28 cellular contexts compared by ENCODE assay signal in the genomic region with DNA sequence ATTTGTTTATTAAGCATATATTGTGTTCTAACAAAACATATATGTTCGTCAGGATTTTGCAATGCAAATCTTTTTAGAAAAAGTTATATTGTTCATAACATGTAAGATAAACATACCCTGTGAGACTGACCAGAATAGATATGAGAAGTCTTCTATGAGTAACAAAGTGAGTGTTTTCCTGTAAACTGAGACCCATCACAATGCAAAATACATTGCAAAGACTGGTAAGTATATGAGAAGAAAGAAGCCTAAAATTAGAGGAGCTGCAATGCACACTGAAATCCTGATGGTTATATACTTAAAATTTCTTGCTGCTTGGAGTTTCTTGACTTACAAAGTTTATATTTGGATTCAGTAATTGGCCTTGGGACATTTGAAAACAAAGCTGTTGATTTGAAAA. TPM values are rescaled to one million over a fixed set of nuclear protein-coding genes. Genes with fewer than 3 reads are reported as not detected.
DNase-seq lines count a peak whose midpoint lies in the region; ATAC-seq and TF ChIP-seq lines count a peak whose summit lies in the region.
"Had no signal": no experiment of that assay in that cellular context is flagged by ENCODE, and none has a peak within 500 bp of the region (broad histone marks: within the 10 kb centered on the region; RNA-seq: fewer than 3 reads in every experiment).

No MANE protein-coding gene starts in this region.

- H3K56ac ChIP-seq in IMR-90 (ENCODE audit: extremely low read depth, insufficient read depth, low read length) = no peak overlapping the region

- no peak overlapping the region for H2AK9ac ChIP-seq in IMR-90 (replicated peaks; ENCODE audit: low read depth, low read length, poor library complexity)

- CTCF ChIA-PET in IMR-90 (lab: Yijun Ruan, JAX) = no interaction called here
- CTCF ChIA-PET in activated CD8-positive, alpha-beta T cell treated with anti-CD3 and anti-CD28 coated beads for 36 hours (lab: Charles Lee) = no interaction called here

- dilution Hi-C loops in IMR-90 (cut with HindIII; ENCODE audit: low sequenced_read_pairs, unreplicated experiment) = no loop called here

- no peak overlapping the region for H3K27ac Mint-ChIP-seq in activated CD8-positive, alpha-beta T cell treated with anti-CD3 and anti-CD28 coated beads for 36 hours
- H3K27ac Mint-ChIP-seq: activated naive CD4-positive, alpha-beta T cell treated with anti-CD3 and anti-CD28 coated beads, Interleukin-2, amount 50 U/mL, for 24 hours; CD4-positive, alpha-beta T cell; GM23338 had no signal

- no peak overlapping the region for H4K5ac ChIP-seq in IMR-90 (ENCODE audit: low read depth, low read length)

- H2AFZ ChIP-seq in IMR-90 (replicated peaks; ENCODE audit: low read length, poor library complexity) = no peak overlapping the region
- H2AFZ ChIP-seq: GM23338 had no signal

- TF ChIP-seq CTCF in IMR-90 (conservative IDR thresholded peaks at IDR 0.05; ENCODE audit: low read depth, low read length) (no peak), epithelial cell of proximal tubule (conservative IDR thresholded peaks at IDR 0.05; ENCODE audit: low read depth, low read length) (no peak)
- TF ChIP-seq CTCF in activated CD8-positive, alpha-beta T cell treated with anti-CD3 and anti-CD28 coated beads for 36 hours (IDR thresholded peaks at IDR 0.05) = no peak

- peaks cover 31% of the 10 kb centered on the region for H3K27me3 Mint-ChIP-seq in activated CD8-positive, alpha-beta T cell treated with anti-CD3 and anti-CD28 coated beads for 36 hours

- H2AK5ac ChIP-seq in IMR-90 (ENCODE audit: low read depth, low read length) = no peak overlapping the region

- H3K23ac ChIP-seq in IMR-90 (ENCODE audit: low read depth, low read length) = no peak overlapping the region

- TF ChIP-seq POLR2A in IMR-90 (IDR thresholded peaks at IDR 0.05; ENCODE audit: low read depth, low read length) = no peak

- H3K79me1 ChIP-seq in IMR-90 (ENCODE audit: low read depth in 1 of 2, low read length in 2 of 2) = peaks cover 2 to 14% of the 10 kb centered on the region in 2 experiments; a peak in 3 of 4 replicates

- no peak overlapping the region for H3K4me3 Mint-ChIP-seq in activated CD8-positive, alpha-beta T cell treated with anti-CD3 and anti-CD28 coated beads for 36 hours
- H3K4me3 Mint-ChIP-seq: activated naive CD4-positive, alpha-beta T cell treated with anti-CD3 and anti-CD28 coated beads, Interleukin-2, amount 50 U/mL, for 24 hours; CD4-positive, alpha-beta T cell; GM23338 had no signal

- peaks cover 2% of the 10 kb centered on the region for H3K4me1 Mint-ChIP-seq in activated CD8-positive, alpha-beta T cell treated with anti-CD3 and anti-CD28 coated beads for 36 hours (ENCODE audit: low read depth)
- H3K4me1 Mint-ChIP-seq: activated naive CD4-positive, alpha-beta T cell treated with anti-CD3 and anti-CD28 coated beads, Interleukin-2, amount 50 U/mL, for 24 hours had no signal

- no peak overlapping the region for H2BK15ac ChIP-seq in IMR-90 (ENCODE audit: low read depth, low read length)

- no peak for ATAC-seq in IMR-90 (ENCODE audit: low read depth)
- ATAC-seq in GM18498 (IDR thresholded peaks at IDR 0.05; ENCODE audit: unreplicated experiment) = no peak
- no peak for ATAC-seq in activated CD8-positive, alpha-beta T cell treated with anti-CD3 and anti-CD28 coated beads for 36 hours
- ATAC-seq: GM23338 had no signal

- H3K27me3 ChIP-seq in IMR-90 (ENCODE audit: control insufficient read depth, insufficient read depth, low read length) = no peaks in the 10 kb centered on the region
- H3K27me3 ChIP-seq: ascending aorta had no signal

- intact Hi-C loops in IMR-90 (cut with micrococcal nuclease) = no loop called here
- intact Hi-C loops in activated CD8-positive, alpha-beta T cell treated with anti-CD3 and anti-CD28 coated beads for 36 hours (cut with micrococcal nuclease) = no loop called here

- no peak overlapping the region for H4K8ac ChIP-seq in IMR-90 (ENCODE audit: low read depth in 2 of 2, low read length in 2 of 2)

- peaks cover 4% of the 10 kb centered on the region; the same call in 1 of the 2 replicates for H3K4me1 ChIP-seq in IMR-90 (ENCODE audit: control insufficient read depth, insufficient read depth, low read length)
- H3K4me1 ChIP-seq: prostate gland had no signal

- H3K4me2 ChIP-seq in IMR-90 (ENCODE audit: low read depth, low read length) = peak overlapping the region; percentile 72
- H3K4me2 ChIP-seq: GM23338 had no signal

- no peaks in the 10 kb centered on the region for H3K36me3 Mint-ChIP-seq in activated CD8-positive, alpha-beta T cell treated with anti-CD3 and anti-CD28 coated beads for 36 hours (ENCODE audit: low read depth)
- H3K36me3 Mint-ChIP-seq: activated naive CD4-positive, alpha-beta T cell treated with anti-CD3 and anti-CD28 coated beads, Interleukin-2, amount 50 U/mL, for 24 hours had no signal

- peaks cover 6% of the 10 kb centered on the region; the same call in 1 of the 2 replicates for H3K36me3 ChIP-seq in IMR-90 (ENCODE audit: control insufficient read depth, insufficient read depth, low read length)
- H3K36me3 ChIP-seq: ascending aorta, esophagus muscularis mucosa, prostate gland had no signal

- H3K4me3 ChIP-seq in IMR-90 (ENCODE audit: insufficient read depth, low read depth, low read length) (no peak overlapping the region), epithelial cell of proximal tubule (ENCODE audit: low read depth, low read length) (peak overlapping the region; percentile 91)
- H3K4me3 ChIP-seq: ascending aorta, esophagus muscularis mucosa, GM23338, lung, prostate gland, skin epidermis had no signal

- in situ Hi-C loops in IMR-90 (cut with MboI; ENCODE audit: low sequenced_read_pairs) = loop anchor here (25.0 kb wide), 1 partner anchor 943 kb away; no protein-coding TSS in a partner anchor

- H3K27ac ChIP-seq in IMR-90 (ENCODE audit: insufficient read depth, low read length) = no peak overlapping the region
- H3K27ac ChIP-seq: ascending aorta, esophagus muscularis mucosa, prostate gland, skin epidermis, WERI-Rb-1 had no signal

- H3K9me3 Mint-ChIP-seq in activated CD8-positive, alpha-beta T cell treated with anti-CD3 and anti-CD28 coated beads for 36 hours = no peaks in the 10 kb centered on the region
- H3K9me3 Mint-ChIP-seq: activated naive CD4-positive, alpha-beta T cell treated with anti-CD3 and anti-CD28 coated beads, Interleukin-2, amount 50 U/mL, for 24 hours; CD4-positive, alpha-beta T cell; GM23338 had no signal

- H3K4ac ChIP-seq in IMR-90 (ENCODE audit: low read depth, low read length) = no peak overlapping the region

- no peak overlapping the region for H2BK20ac ChIP-seq in IMR-90 (ENCODE audit: low read depth, low read length)

- peaks cover 10% of the 10 kb centered on the region; the same call in 1 of the 2 replicates for H4K20me1 ChIP-seq in IMR-90 (ENCODE audit: insufficient read depth, low read length)

- no peak overlapping the region for H2BK120ac ChIP-seq in IMR-90 (ENCODE audit: low read depth, low read length)

- WGBS in IMR-90 (ENCODE audit: extremely low coverage in 2 of 2, insufficient read length in 1 of 2), 2 experiments = no CpG with 5 or more reads among the region's 1 CpG

- BruUV-seq in IMR-90 (replicated peaks; lab: Mats Ljungman, UMichigan) = no TSS peak

- H2BK5ac ChIP-seq in IMR-90 (ENCODE audit: low read depth, low read length, poor library complexity, severe bottlenecking) = peak overlapping the region; percentile 75

- H3K9ac ChIP-seq in IMR-90 (ENCODE audit: low read depth, low read length) = no peak overlapping the region

- TF ChIP-seq RAD21 in IMR-90 (IDR thresholded peaks at IDR 0.05; ENCODE audit: low read length) = no peak

- DNase-seq in IMR-90 = peak; percentile 68
- peak; percentile 57 for DNase-seq in amniotic epithelial cell (ENCODE audit: low read depth)
- no peak for DNase-seq in epithelial cell of proximal tubule (ENCODE audit: low read depth)
- peak; percentile 62 for DNase-seq in renal cortical epithelial cell (ENCODE audit: low read depth)
- no peak for DNase-seq in 8988T
- no peak for DNase-seq in NCI-H1105 (lab: John Stamatoyannopoulos, UW)
- DNase-seq in activated CD8-positive, alpha-beta T cell treated with anti-CD3 and anti-CD28 coated beads for 36 hours = no peak
- DNase-seq: activated CD8-positive, alpha-beta memory T cell treated with anti-CD3 and anti-CD28 coated beads, Interleukin-2, amount 50 U/mL, for 4 hours; CD4-positive, alpha-beta T cell; effector CD8-positive, alpha-beta T cell; glutamatergic neuron; kidney glomerular epithelial cell; NCI-H1105 treated with DMSO at 0.1 percent for 48 hours; NCI-H2029; NCI-H2227 treated with DMSO at 0.1 percent for 48 hours; NCI-H774; stimulated activated CD4-positive, alpha-beta T cell treated with anti-CD3 and anti-CD28 coated beads, Interleukin-1b, Interleukin-23, amount 100 ng/mL, for 48 hours; T-helper 9 cell; trophoblast cell; WERI-Rb-1 had no signal

- no peak overlapping the region for H4K91ac ChIP-seq in IMR-90 (ENCODE audit: insufficient read depth, low read depth, low read length)

- no peaks in the 10 kb centered on the region for H3K9me3 ChIP-seq in IMR-90 (ENCODE audit: control insufficient read depth, insufficient read depth, low read length)
- H3K9me3 ChIP-seq: ascending aorta, esophagus muscularis mucosa, prostate gland had no signal

- POLR2A ChIA-PET in IMR-90 (lab: Charles Lee; ENCODE audit: unreplicated experiment) = interaction anchor here (0.7 kb wide), 1 partner anchor 228 kb away, joined by 3 read pairs; no protein-coding TSS in a partner anchor
- POLR2A ChIA-PET in activated CD8-positive, alpha-beta T cell treated with anti-CD3 and anti-CD28 coated beads for 36 hours (lab: Charles Lee) = no interaction called here

- peak overlapping the region; percentile 5; the same call in 1 of the 2 replicates for H3K18ac ChIP-seq in IMR-90 (ENCODE audit: low read depth, low read length)

- no peaks in the 10 kb centered on the region for H3K9me1 ChIP-seq in IMR-90 (ENCODE audit: insufficient read depth, low read length)

- H3K14ac ChIP-seq in IMR-90 (replicated peaks; ENCODE audit: low read depth, low read length) = 0 out of 2 replicates have a peak overlapping the region, but pooled peaks have one; percentile 33

RNA-seq across cellular contexts. Expression of a gene that starts 6.0 kb away (rescaled TPM):
- total RNA-seq in IMR-90 (2012; rRNA removed) (72.4 and 130 TPM in 2 replicates), epithelial cell of proximal tubule (103 and 147 TPM in 2 replicates), renal cortical epithelial cell (18.3 and 32.1 TPM in 2 replicates)
- 108 and 119 TPM in 2 replicates for polyA plus RNA-seq in IMR-90 (2012; rRNA removed)
- polyA plus RNA-seq in IMR-90 (2012; cell fraction: cytosol; rRNA removed) = 84.5 and 106 TPM in 2 replicates
- 141 and 145 TPM in 2 replicates for polyA plus RNA-seq in IMR-90 (2012; cell fraction: nucleus; rRNA removed; ENCODE audit: low replicate concordance)
- total RNA-seq in activated CD8-positive, alpha-beta T cell treated with anti-CD3 and anti-CD28 coated beads for 36 hours = not detected
- total RNA-seq: ascending aorta; CD4-positive, alpha-beta T cell had no signal

Comparison
In these comparisons a context has a peak if more than half of its experiments do, and no peak if none do; other contexts are left out.
1. DNase-seq: peak in IMR-90 (single experiment), amniotic epithelial cell (single experiment) and renal cortical epithelial cell (single experiment); none in epithelial cell of proximal tubule (single experiment), 8988T (single experiment), NCI-H1105 (single experiment) and activated CD8-positive, alpha-beta T cell treated with anti-CD3 and anti-CD28 coated beads for 36 hours (single experiment).
2. RNA of a gene that starts 6.0 kb away (total RNA-seq): 103 to 147 TPM in epithelial cell of proximal tubule, 72.4 to 130 TPM in IMR-90 and 18.3 to 32.1 TPM in renal cortical epithelial cell; not detected in activated CD8-positive, alpha-beta T cell treated with anti-CD3 and anti-CD28 coated beads for 36 hours; every median in the first group is over 10 times any median in the second.